8 cellular contexts compared by ENCODE assay signal in the genomic region with DNA sequence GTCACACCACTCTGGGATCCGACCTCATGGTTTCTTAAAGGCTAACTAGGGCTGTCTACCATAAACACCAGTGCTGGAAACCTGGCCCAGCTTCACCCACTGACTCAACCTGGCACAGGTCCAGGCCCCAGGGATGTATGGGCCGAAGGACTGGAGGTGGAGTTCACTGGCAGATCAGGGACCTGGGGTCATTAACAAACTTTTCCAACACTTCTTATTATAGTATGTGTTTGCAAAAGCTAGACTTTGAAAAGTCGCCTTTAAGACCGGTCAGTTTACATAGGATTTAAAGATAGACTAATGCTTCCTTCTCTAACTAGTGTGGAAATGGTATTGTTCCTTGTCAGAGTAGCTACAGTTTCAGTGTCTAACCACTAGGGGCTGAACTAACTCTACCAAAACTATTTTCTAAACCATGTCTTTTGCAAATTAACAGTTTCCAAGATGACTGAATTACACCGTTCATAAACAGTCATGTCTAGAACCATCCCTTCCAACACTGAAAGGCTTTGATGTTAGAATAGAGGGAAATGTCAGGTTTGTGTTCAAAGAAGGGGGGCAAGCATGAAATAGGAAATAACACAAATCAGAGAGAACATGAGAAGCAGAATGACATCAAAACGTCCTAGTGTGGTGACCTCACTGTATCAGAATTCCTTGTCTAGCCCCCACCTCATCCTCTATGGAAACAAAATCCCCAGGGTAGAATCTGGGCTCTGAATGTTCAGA. TPM values are rescaled to one million over a fixed set of nuclear protein-coding genes. Genes with fewer than 3 reads are reported as not detected.
DNase-seq lines count a peak whose midpoint lies in the region; ATAC-seq and TF ChIP-seq lines count a peak whose summit lies in the region.

No MANE protein-coding gene starts in this region.

- H3K36me3 ChIP-seq in esophagus (ENCODE audit: control insufficient read depth in 2 of 2, insufficient read depth in 2 of 2, low read length in 1 of 2) (peaks cover 3% of the 10 kb centered on the region in 2 donors), mucosa of stomach (ENCODE audit: control insufficient read depth, insufficient read depth, low read length) (no peaks in the 10 kb centered on the region), vagina (peaks cover 0 to 11% of the 10 kb centered on the region in 2 donors)

- H3K27ac ChIP-seq in esophagus (ENCODE audit: low read depth in 2 of 2, low read length in 1 of 2) (peak overlapping the region; percentile 80 to 91), vagina (peak overlapping the region; percentile 66)

- H3K27me3 ChIP-seq in esophagus (ENCODE audit: control insufficient read depth in 1 of 2, insufficient read depth in 2 of 2, low read length in 2 of 2) (no peaks in the 10 kb centered on the region), mucosa of stomach (ENCODE audit: control insufficient read depth, insufficient read depth, low read length) (no peaks in the 10 kb centered on the region), vagina (no peaks in the 10 kb centered on the region)

- peak; percentile 80 to 90 (median 84) for TF ChIP-seq CTCF in vagina (IDR thresholded peaks at IDR 0.05)

- WGBS in esophagus, 2 donors, result 5 to 8% methylated on average over 6 of the region's 6 CpGs

- intact Hi-C loops in vagina (cut with DNase I), result no loop called here

- no peaks in the 10 kb centered on the region for H3K9me3 ChIP-seq in esophagus (ENCODE audit: control insufficient read depth in 2 of 2, insufficient read depth in 1 of 2, low read depth in 1 of 2, low read length in 1 of 2)
- no peaks in the 10 kb centered on the region for H3K9me3 ChIP-seq in mucosa of stomach (ENCODE audit: control insufficient read depth, low read length)
- H3K9me3 ChIP-seq in vagina, result no peaks in the 10 kb centered on the region

- peak overlapping the region; percentile 30 for H3K9ac ChIP-seq in mucosa of stomach (ENCODE audit: low read length)

- TF ChIP-seq POLR2A in vagina (IDR thresholded peaks at IDR 0.05), result no peak

- DNase-seq in DMS53 (lab: John Stamatoyannopoulos, UW) (peak; percentile 76), MV-4-11 (lab: John Stamatoyannopoulos, UW) (peak; percentile 65), T1000 (lab: John Stamatoyannopoulos, UW) (peak; percentile 62), vagina (ENCODE audit: extremely low spot score in 2 of 2) (peak in 1 of 2 donors; percentile 83)

- no peak overlapping the region for H3K4me3 ChIP-seq in esophagus (ENCODE audit: low read depth in 1 of 2, low read length in 2 of 2)
- no peak overlapping the region for H3K4me3 ChIP-seq in mucosa of stomach (ENCODE audit: low read length)
- no peak overlapping the region for H3K4me3 ChIP-seq in vagina

- peak; percentile 62 for ATAC-seq in GM19467 (IDR thresholded peaks at IDR 0.05; ENCODE audit: unreplicated experiment)
- ATAC-seq in HG03565 (IDR thresholded peaks at IDR 0.05; ENCODE audit: unreplicated experiment), result no peak

- H3K4me1 ChIP-seq in esophagus (ENCODE audit: control insufficient read depth in 2 of 2, insufficient read depth in 2 of 2, low read length in 1 of 2) (peaks cover 0 to 5% of the 10 kb centered on the region in 2 donors), mucosa of stomach (ENCODE audit: control insufficient read depth, insufficient read depth, low read length) (peaks cover 47% of the 10 kb centered on the region), vagina (peaks cover 49% of the 10 kb centered on the region)

RNA-seq across cellular contexts. Expression of a gene that starts 29.7 kb away (rescaled TPM):
- 10 to 100 TPM; 41.1 to 70.8 TPM for polyA plus RNA-seq in esophagus
- 22.3 TPM for total RNA-seq in vagina

RNA-seq across cellular contexts. Expression of a gene that starts 32.9 kb away (rescaled TPM):
- 10 to 100 TPM; 14.9 to 34.2 TPM for polyA plus RNA-seq in esophagus
- 56.2 TPM for total RNA-seq in vagina
